10 cellular contexts compared by ENCODE assay signal in genomic region chr9:935348-935965, GRCh38. TPM values are rescaled to one million over a fixed set of nuclear protein-coding genes. Genes with fewer than 3 reads are reported as not detected.
DNase-seq lines count a peak whose midpoint lies in the region; ATAC-seq and TF ChIP-seq lines count a peak whose summit lies in the region.
"Had no signal": no experiment of that assay in that cellular context is flagged by ENCODE, and none has a peak within 500 bp of the region (broad histone marks: within the 10 kb centered on the region; RNA-seq: fewer than 3 reads in every experiment).

No MANE protein-coding gene starts in this region.

- H3K36me3 ChIP-seq in upper lobe of left lung = no peaks in the 10 kb centered on the region

- intact Hi-C loops in right cardiac atrium (cut with DNase I) = no loop called here
- intact Hi-C loops in Right ventricle myocardium inferior (cut with DNase I) = no loop called here

- no peak for TF ChIP-seq POLR2A in upper lobe of left lung (IDR thresholded peaks at IDR 0.05)

- H3K27me3 ChIP-seq in right cardiac atrium (ENCODE audit: control insufficient read depth, insufficient read depth) = no peaks in the 10 kb centered on the region
- H3K27me3 ChIP-seq in upper lobe of left lung = no peaks in the 10 kb centered on the region

- TF ChIP-seq CTCF in foreskin fibroblast (IDR thresholded peaks at IDR 0.05; ENCODE audit: low read depth, low read length) = no peak
- no peak for TF ChIP-seq CTCF in upper lobe of left lung (IDR thresholded peaks at IDR 0.05)

- 26% methylated on average over 10 of the region's 10 CpGs for WGBS in right cardiac atrium
- WGBS in upper lobe of left lung, 2 donors = 30 to 52% methylated on average over 10 of the region's 10 CpGs

- no peak for TF ChIP-seq EP300 in upper lobe of left lung (IDR thresholded peaks at IDR 0.05)

- DNase-seq in right cardiac atrium (no peak), Right ventricle myocardium inferior (ENCODE audit: missing footprints) (no peak), NCI-H69 (lab: John Stamatoyannopoulos, UW) (peak; percentile 80), foreskin fibroblast (peak; percentile 4 to 19), upper lobe of left lung (peak in 1 of 2 donors; percentile 55), Kasumi-1 (lab: John Stamatoyannopoulos, UW) (no peak)
- DNase-seq: effector memory CD4-positive, alpha-beta T cell had no signal

- ATAC-seq in right cardiac atrium (no peak), Right ventricle myocardium inferior (no peak), upper lobe of left lung (ENCODE audit: low FRiP score in 2 of 2) (peak; percentile 71 to 80), HG02610 (IDR thresholded peaks at IDR 0.05; ENCODE audit: unreplicated experiment) (no peak), HG02642 (IDR thresholded peaks at IDR 0.05; ENCODE audit: poor library complexity, unreplicated experiment) (no peak)

- H3K27ac ChIP-seq in right cardiac atrium (ENCODE audit: low read length) = no peak overlapping the region
- H3K27ac ChIP-seq in upper lobe of left lung = no peak overlapping the region

- H3K4me1 ChIP-seq in right cardiac atrium (ENCODE audit: control insufficient read depth, insufficient read depth, low read length) (no peaks in the 10 kb centered on the region), upper lobe of left lung (peaks cover 0 to 7% (median 0%) of the 10 kb centered on the region in 4 donors)

- H3K4me3 ChIP-seq in right cardiac atrium (ENCODE audit: low read length) (peak overlapping the region; percentile 3), foreskin fibroblast (ENCODE audit: low read depth in 1 of 2, low read length in 2 of 2) (no peak overlapping the region), upper lobe of left lung (peak overlapping the region in 1 of 4 donors; percentile 10)

- no peaks in the 10 kb centered on the region for H3K9me3 ChIP-seq in right cardiac atrium (ENCODE audit: control insufficient read depth, low read length)
- no peaks in the 10 kb centered on the region for H3K9me3 ChIP-seq in upper lobe of left lung

RNA-seq across cellular contexts. Expression of gene DMRT3, which starts 41.0 kb away (rescaled TPM):
- not detected for total RNA-seq in right cardiac atrium
- not detected for polyA plus RNA-seq in right cardiac atrium
- total RNA-seq in Right ventricle myocardium inferior = not detected
- under 1 TPM in 1 of 6 donors, not detected in 5; 0.49 TPM for total RNA-seq in upper lobe of left lung
- polyA plus RNA-seq: AG04450 had no signal

Comparison
In these comparisons a context has a peak if more than half of its experiments do, and no peak if none do; other contexts are left out.
1. ATAC-seq: peak in upper lobe of left lung (2 of 2); none in right cardiac atrium (0 of 2), Right ventricle myocardium inferior (single experiment), HG02610 (single experiment) and HG02642 (single experiment).
2. DNase-seq: peak in NCI-H69 (single experiment) and foreskin fibroblast (2 of 2); none in right cardiac atrium (0 of 3), Right ventricle myocardium inferior (single experiment) and Kasumi-1 (0 of 2).